Comparison of ENCODE assay signal across 8 cellular contexts in genomic region chr16:57300387-57301125, GRCh38.
DNase-seq lines count a peak whose midpoint lies in the region; ATAC-seq and TF ChIP-seq lines count a peak whose summit lies in the region.

No MANE protein-coding gene starts in this region.

- peak overlapping the region; percentile 51 to 70 (median 62) for H3K4me3 ChIP-seq in BLaER1 treated with 17β-estradiol and CSF1 and Interleukin-3, amounts not matched to agents 10 nM and 100 nM
- H3K4me3 ChIP-seq in coronary artery = peak overlapping the region; percentile 66

- H3K36me3 ChIP-seq in BLaER1 treated with 17β-estradiol and CSF1 and Interleukin-3, amounts not matched to agents 10 nM and 100 nM = no peaks in the 10 kb centered on the region

- peaks cover 0 to 3% (median 0%) of the 10 kb centered on the region in 11 experiments; a peak in 1 of 22 replicates for H3K9me3 ChIP-seq in BLaER1 treated with 17β-estradiol and CSF1 and Interleukin-3, amounts not matched to agents 10 nM and 100 nM (replicated peaks in 1 of 11)

- H3K27me3 ChIP-seq in BLaER1 treated with 17β-estradiol and CSF1 and Interleukin-3, amounts not matched to agents 10 nM and 100 nM = no peaks in the 10 kb centered on the region
- H3K27me3 ChIP-seq in layer of hippocampus (ENCODE audit: control insufficient read depth, insufficient read depth, low read length) = no peaks in the 10 kb centered on the region

- H3K4me1 ChIP-seq in BLaER1 treated with 17β-estradiol and CSF1 and Interleukin-3, amounts not matched to agents 10 nM and 100 nM = peaks cover 15 to 29% (median 24%) of the 10 kb centered on the region in 10 experiments

- TF ChIP-seq CTCF in coronary artery (IDR thresholded peaks at IDR 0.05) = peak; percentile 84

- H3K4me2 ChIP-seq in BLaER1 treated with 17β-estradiol and CSF1 and Interleukin-3, amounts not matched to agents 10 nM and 100 nM = peak overlapping the region; percentile 66 to 91 (median 73)

- peak overlapping the region; percentile 68 to 86 (median 78); a peak in 21 of 22 replicates for H3K27ac ChIP-seq in BLaER1 treated with 17β-estradiol and CSF1 and Interleukin-3, amounts not matched to agents 10 nM and 100 nM
- H3K27ac ChIP-seq in coronary artery = peak overlapping the region; percentile 88 to 94
- H3K27ac ChIP-seq in layer of hippocampus (ENCODE audit: low read depth, low read length) = peak overlapping the region; percentile 88

- ATAC-seq in GM19351 (IDR thresholded peaks at IDR 0.05; ENCODE audit: unreplicated experiment) = peak; percentile 82
- peak; percentile 62 for ATAC-seq in HG03469 (IDR thresholded peaks at IDR 0.05; ENCODE audit: unreplicated experiment)

- H3K9ac ChIP-seq in BLaER1 treated with 17β-estradiol and CSF1 and Interleukin-3, amounts not matched to agents 10 nM and 100 nM = peak overlapping the region; percentile 68 to 82 (median 79)

- H4K20me1 ChIP-seq in BLaER1 treated with 17β-estradiol and CSF1 and Interleukin-3, amounts not matched to agents 10 nM and 100 nM = no peaks in the 10 kb centered on the region; a peak in 1 of 22 replicates

- DNase-seq in NCI-H524 treated with DMSO at 0.1 percent for 48 hours (lab: John Stamatoyannopoulos, UW) (peak; percentile 93), coronary artery (ENCODE audit: low spot score) (peak; percentile 99)
- peak; percentile 99 for DNase-seq in activated CD4-positive, alpha-beta T cell treated with anti-CD3 and anti-CD28 coated beads for 48 hours
- DNase-seq in stimulated activated CD4-positive, alpha-beta T cell treated with anti-CD3 and anti-CD28 coated beads, Interleukin-1b, Interleukin-23, amount 100 ng/mL, for 1 hour (ENCODE audit: low read depth in 2 of 2) = peak; percentile 97 to 98

Comparison
In these comparisons a context has a peak if more than half of its experiments do, and no peak if none do; other contexts are left out.
1. Peak in every context shown above with its lines: DNase-seq, ATAC-seq, H3K4me3 ChIP-seq and H3K27ac ChIP-seq.